In genomic region chr7:138726288-138726687, GRCh38 we compare ENCODE assay signal across 1 cellular context.
TF ChIP-seq lines count a peak whose summit lies in the region.

No MANE protein-coding gene starts in this region.

TF ChIP-seq in HCT116, 20 proteins besides CTCF, POLR2A, EP300 and RAD21 (continued from another document):
- no peak for TF ChIP-seq EGR1 (IDR thresholded peaks at IDR 0.05; ENCODE audit: low read depth)
- no peak for TF ChIP-seq ELF1 (IDR thresholded peaks at IDR 0.05; ENCODE audit: borderline replicate concordance, low read depth)
TF ChIP-seq in HCT116: peak in this region for 0.
